ENCODE assay signal across 16 cellular contexts in genomic region chr12:107138990-107139389, GRCh38. TPM values are rescaled to one million over a fixed set of nuclear protein-coding genes. Genes with fewer than 3 reads are reported as not detected.
DNase-seq lines count a peak whose midpoint lies in the region; ATAC-seq and TF ChIP-seq lines count a peak whose summit lies in the region.
"Had no signal": no experiment of that assay in that cellular context is flagged by ENCODE, and none has a peak within 500 bp of the region (broad histone marks: within the 10 kb centered on the region; RNA-seq: fewer than 3 reads in every experiment).

No MANE protein-coding gene starts in this region.

- H3K27ac ChIP-seq in parathyroid adenoma = no peak overlapping the region
- H3K27ac ChIP-seq: BLaER1 treated with 17β-estradiol and CSF1 and Interleukin-3, amounts not matched to agents 10 nM and 100 nM; C4-2B had no signal

- H3K4me2 ChIP-seq in parathyroid adenoma (ENCODE audit: low read length) = no peak overlapping the region
- H3K4me2 ChIP-seq: BLaER1 treated with 17β-estradiol and CSF1 and Interleukin-3, amounts not matched to agents 10 nM and 100 nM had no signal

- TF ChIP-seq CTCF in BE2C (IDR thresholded peaks at IDR 0.05; ENCODE audit: low read depth, low read length) = no peak
- TF ChIP-seq CTCF in parathyroid adenoma (IDR thresholded peaks at IDR 0.05) = no peak

- H3K36me3 ChIP-seq in BE2C (no peaks in the 10 kb centered on the region), parathyroid adenoma (ENCODE audit: control insufficient read depth, insufficient read depth, low read length) (no peaks in the 10 kb centered on the region)
- H3K36me3 ChIP-seq: BLaER1 treated with 17β-estradiol and CSF1 and Interleukin-3, amounts not matched to agents 10 nM and 100 nM had no signal

- ATAC-seq in GM19452 (IDR thresholded peaks at IDR 0.05; ENCODE audit: unreplicated experiment) (no peak), HG03095 (IDR thresholded peaks at IDR 0.05; ENCODE audit: unreplicated experiment) (no peak)
- ATAC-seq: CD8-positive, alpha-beta T cell had no signal

- H3K4me3 ChIP-seq in BE2C (ENCODE audit: low read depth, low read length) (no peak overlapping the region), parathyroid adenoma (ENCODE audit: low read depth, low read length) (no peak overlapping the region)
- H3K4me3 ChIP-seq: BLaER1 treated with 17β-estradiol and CSF1 and Interleukin-3, amounts not matched to agents 10 nM and 100 nM had no signal

- H3K4me1 ChIP-seq in BE2C (peaks cover 4% of the 10 kb centered on the region; the same call in 1 of the 2 replicates), parathyroid adenoma (peaks cover 2% of the 10 kb centered on the region)
- H3K4me1 ChIP-seq: BLaER1 treated with 17β-estradiol and CSF1 and Interleukin-3, amounts not matched to agents 10 nM and 100 nM; Caco-2 had no signal

- H2AFZ ChIP-seq in parathyroid adenoma = peak overlapping the region; percentile 67

- no peaks in the 10 kb centered on the region for H3K27me3 ChIP-seq in BE2C
- H3K27me3 ChIP-seq in parathyroid adenoma (ENCODE audit: control insufficient read depth, insufficient read depth, low read length) = no peaks in the 10 kb centered on the region
- H3K27me3 ChIP-seq: BLaER1 treated with 17β-estradiol and CSF1 and Interleukin-3, amounts not matched to agents 10 nM and 100 nM had no signal

- DNase-seq in BE2C = peak; percentile 40
- DNase-seq in SK-N-DZ (ENCODE audit: low spot score) = peak; percentile 55
- no peak for DNase-seq in nucleus accumbens (lab: John Stamatoyannopoulos, UW)
- DNase-seq: 8988T; ACHN; Caco-2; Calu3; CD4-positive, alpha-beta T cell; CD8-positive, alpha-beta T cell; DMS79 treated with DMSO at 0.1 percent for 48 hours; GF-D8 had no signal

- no peak overlapping the region for H3K9ac ChIP-seq in parathyroid adenoma
- H3K9ac ChIP-seq: BLaER1 treated with 17β-estradiol and CSF1 and Interleukin-3, amounts not matched to agents 10 nM and 100 nM had no signal

- H3K79me2 ChIP-seq in parathyroid adenoma = no peaks in the 10 kb centered on the region

- H3K9me3 ChIP-seq in BE2C = no peaks in the 10 kb centered on the region
- H3K9me3 ChIP-seq in parathyroid adenoma (ENCODE audit: control insufficient read depth, low read length) = no peaks in the 10 kb centered on the region
- H3K9me3 ChIP-seq: BLaER1 treated with 17β-estradiol and CSF1 and Interleukin-3, amounts not matched to agents 10 nM and 100 nM; Caco-2 had no signal

RNA-seq across cellular contexts. Expression of gene CRY1, which starts 45.6 kb away (rescaled TPM):
- 16.5 TPM for polyA plus RNA-seq in BE2C (2012; ENCODE audit: insufficient read depth, insufficient read length, low read depth)
- polyA plus RNA-seq in SK-N-DZ (2014; cell fraction: cytosol; rRNA removed) = 28.1 and 36.8 TPM in 2 replicates
- polyA plus RNA-seq in SK-N-DZ (2014; cell fraction: nucleus; rRNA removed) = 62.0 and 79.8 TPM in 2 replicates

Comparison
In these comparisons a context has a peak if more than half of its experiments do, and no peak if none do; other contexts are left out.
1. DNase-seq: peak in BE2C (single experiment) and SK-N-DZ (single experiment); none in nucleus accumbens (0 of 56).